ENCODE assay signal across 15 cellular contexts in genomic region chr2:64697286-64698023, GRCh38. TPM values are rescaled to one million over a fixed set of nuclear protein-coding genes. Genes with fewer than 3 reads are reported as not detected.
DNase-seq lines count a peak whose midpoint lies in the region; ATAC-seq and TF ChIP-seq lines count a peak whose summit lies in the region.
"Had no signal": no experiment of that assay in that cellular context is flagged by ENCODE, and none has a peak within 500 bp of the region (broad histone marks: within the 10 kb centered on the region; RNA-seq: fewer than 3 reads in every experiment).

No MANE protein-coding gene starts in this region.

- H3K36me3 Mint-ChIP-seq in stimulated activated naive CD8-positive, alpha-beta T cell treated with anti-CD3 and anti-CD28 coated beads, Interleukin-15, Interleukin-2, amounts not matched to agents 100 ng/mL and 50 ng/mL, for 24 hours (ENCODE audit: low read depth): peaks cover 4% of the 10 kb centered on the region

- H3K9me3 ChIP-seq in SJCRH30 (replicated peaks) (no peaks in the 10 kb centered on the region), fibroblast of lung (ENCODE audit: control insufficient read depth, insufficient read depth, low read depth, low read length) (no peaks in the 10 kb centered on the region), left ventricle myocardium inferior (replicated peaks) (no peaks in the 10 kb centered on the region), ovary (no peaks in the 10 kb centered on the region)
- H3K9me3 ChIP-seq: upper lobe of right lung had no signal

- no peak for TF ChIP-seq EP300 in ovary (IDR thresholded peaks at IDR 0.05)

- TF ChIP-seq POLR2A in ovary (IDR thresholded peaks at IDR 0.05): no peak

- no peak for DNase-seq in stimulated activated naive CD8-positive, alpha-beta T cell treated with anti-CD3 and anti-CD28 coated beads, Interleukin-15, Interleukin-2, amounts not matched to agents 100 U/mL and 50 U/mL, for 24 hours
- DNase-seq in SJCRH30: no peak
- DNase-seq in fibroblast of lung (ENCODE audit: low read depth in 2 of 2): peak; percentile 23 to 78
- DNase-seq in foreskin fibroblast: no peak
- no peak for DNase-seq in islet precursor cell
- DNase-seq in left ventricle myocardium inferior: no peak
- no peak for DNase-seq in ovary
- DNase-seq: activated CD4-positive, alpha-beta T cell treated with anti-CD3 and anti-CD28 coated beads, Interleukin-2, amount 50 U/mL, for 1 hour; DMS53; effector memory CD8-positive, alpha-beta T cell; stimulated activated CD4-positive, alpha-beta T cell treated with anti-CD3 and anti-CD28 coated beads, Interleukin-2, amount 100 ng/mL, for 24 hours; T-helper 9 cell; upper lobe of right lung had no signal

- H3K27ac ChIP-seq in SJCRH30: peak overlapping the region; percentile 44; the same call in 1 of the 2 replicates
- no peak overlapping the region for H3K27ac ChIP-seq in fibroblast of lung (ENCODE audit: insufficient read depth, low read length)
- no peak overlapping the region for H3K27ac ChIP-seq in left ventricle myocardium inferior (replicated peaks)
- H3K27ac ChIP-seq in ovary: no peak overlapping the region
- H3K27ac ChIP-seq: cardiac muscle cell, upper lobe of right lung had no signal

- H3K27me3 ChIP-seq in SJCRH30 (no peaks in the 10 kb centered on the region), fibroblast of lung (ENCODE audit: control insufficient read depth, insufficient read depth, low read length) (no peaks in the 10 kb centered on the region), left ventricle myocardium inferior (ENCODE audit: low read depth) (no peaks in the 10 kb centered on the region), ovary (no peaks in the 10 kb centered on the region)
- H3K27me3 ChIP-seq: cardiac muscle cell, upper lobe of right lung had no signal

- no peak overlapping the region for H3K4me3 ChIP-seq in SJCRH30
- H3K4me3 ChIP-seq in fibroblast of lung (replicated peaks in 1 of 4; ENCODE audit: control extremely low read depth in 1 of 4, insufficient read depth in 1 of 4, low read depth in 3 of 4, low read length in 4 of 4): no peak overlapping the region
- no peak overlapping the region for H3K4me3 ChIP-seq in foreskin fibroblast (ENCODE audit: low read depth in 1 of 2, low read length in 2 of 2)
- no peak overlapping the region for H3K4me3 ChIP-seq in left ventricle myocardium inferior
- no peak overlapping the region for H3K4me3 ChIP-seq in ovary
- H3K4me3 ChIP-seq: cardiac muscle cell, upper lobe of right lung had no signal

- peaks cover 9% of the 10 kb centered on the region for H3K9me3 Mint-ChIP-seq in stimulated activated naive CD8-positive, alpha-beta T cell treated with anti-CD3 and anti-CD28 coated beads, Interleukin-15, Interleukin-2, amounts not matched to agents 100 ng/mL and 50 ng/mL, for 24 hours
- H3K9me3 Mint-ChIP-seq: effector memory CD8-positive, alpha-beta T cell had no signal

- no peaks in the 10 kb centered on the region for H4K20me1 ChIP-seq in fibroblast of lung (ENCODE audit: control insufficient read depth, extremely low read depth, insufficient read depth, low read length)

- TF ChIP-seq CTCF in fibroblast of lung (conservative IDR thresholded peaks at IDR 0.05 in 1 of 2, IDR thresholded peaks at IDR 0.05 in 1 of 2; ENCODE audit: low read depth in 1 of 2, low read length in 2 of 2) (no peak), foreskin fibroblast (IDR thresholded peaks at IDR 0.05; ENCODE audit: low read depth, low read length) (no peak), left ventricle myocardium inferior (IDR thresholded peaks at IDR 0.05; ENCODE audit: borderline replicate concordance) (no peak), ovary (IDR thresholded peaks at IDR 0.05) (no peak)

- no peak overlapping the region for H2AFZ ChIP-seq in fibroblast of lung (ENCODE audit: low read length)

- ATAC-seq in stimulated activated naive CD8-positive, alpha-beta T cell treated with anti-CD3 and anti-CD28 coated beads, Interleukin-15, Interleukin-2, amounts not matched to agents 100 U/mL and 50 U/mL, for 24 hours: no peak
- ATAC-seq: effector memory CD8-positive, alpha-beta T cell; upper lobe of right lung had no signal

- H3K4me1 Mint-ChIP-seq in stimulated activated naive CD8-positive, alpha-beta T cell treated with anti-CD3 and anti-CD28 coated beads, Interleukin-15, Interleukin-2, amounts not matched to agents 100 ng/mL and 50 ng/mL, for 24 hours (ENCODE audit: low read depth): peaks cover 58% of the 10 kb centered on the region

- H3K27ac Mint-ChIP-seq in stimulated activated naive CD8-positive, alpha-beta T cell treated with anti-CD3 and anti-CD28 coated beads, Interleukin-15, Interleukin-2, amounts not matched to agents 100 ng/mL and 50 ng/mL, for 24 hours: peak overlapping the region; percentile 97
- H3K27ac Mint-ChIP-seq: effector memory CD8-positive, alpha-beta T cell had no signal

- no peaks in the 10 kb centered on the region for H3K27me3 Mint-ChIP-seq in stimulated activated naive CD8-positive, alpha-beta T cell treated with anti-CD3 and anti-CD28 coated beads, Interleukin-15, Interleukin-2, amounts not matched to agents 100 ng/mL and 50 ng/mL, for 24 hours
- H3K27me3 Mint-ChIP-seq: effector memory CD8-positive, alpha-beta T cell had no signal

- intact Hi-C loops in left ventricle myocardium inferior (cut with micrococcal nuclease) (no loop called here), ovary (cut with DNase I) (no loop called here)

- no peak overlapping the region for H3K4me3 Mint-ChIP-seq in stimulated activated naive CD8-positive, alpha-beta T cell treated with anti-CD3 and anti-CD28 coated beads, Interleukin-15, Interleukin-2, amounts not matched to agents 100 ng/mL and 50 ng/mL, for 24 hours
- H3K4me3 Mint-ChIP-seq: effector memory CD8-positive, alpha-beta T cell had no signal

- H3K9ac ChIP-seq in fibroblast of lung (ENCODE audit: insufficient read depth, low read length): no peak overlapping the region

- no peak overlapping the region for H3K4me2 ChIP-seq in fibroblast of lung (ENCODE audit: extremely low read depth, insufficient read depth, low read length)

- H3K79me2 ChIP-seq in fibroblast of lung (ENCODE audit: control insufficient read depth, insufficient read depth, low read length): no peaks in the 10 kb centered on the region

- peaks cover 32% of the 10 kb centered on the region for H3K4me1 ChIP-seq in SJCRH30
- peaks cover 2% of the 10 kb centered on the region for H3K4me1 ChIP-seq in fibroblast of lung (ENCODE audit: control insufficient read depth, extremely low read depth, insufficient read depth, low read length)
- H3K4me1 ChIP-seq in left ventricle myocardium inferior: peaks cover 5% of the 10 kb centered on the region
- H3K4me1 ChIP-seq in ovary (ENCODE audit: insufficient read depth): no peaks in the 10 kb centered on the region

- WGBS in ovary, 3 donors: 87 to 90% (median 90%) methylated on average over 6 of the region's 6 CpGs

- H3K36me3 ChIP-seq in SJCRH30 (no peaks in the 10 kb centered on the region), fibroblast of lung (ENCODE audit: control insufficient read depth, insufficient read depth, low read length) (no peaks in the 10 kb centered on the region), left ventricle myocardium inferior (no peaks in the 10 kb centered on the region), ovary (no peaks in the 10 kb centered on the region)
- H3K36me3 ChIP-seq: cardiac muscle cell, upper lobe of right lung had no signal

RNA-seq across cellular contexts. Expression of gene SERTAD2, which starts 43.7 kb away (rescaled TPM):
- total RNA-seq in SJCRH30 (2014; rRNA removed; shearing (Covaris generic)): 30.9 and 34.7 TPM in 2 replicates
- total RNA-seq in fibroblast of lung (8.0 and 15.2 TPM in 2 replicates), left ventricle myocardium inferior (14.5 TPM), ovary (10 to 100 TPM; 11.0 to 26.8 (median 21.8) TPM)
- polyA plus RNA-seq in fibroblast of lung (16.5 and 20.7 TPM in 2 replicates), ovary (10 to 100 TPM in 1 of 2 donors, 1 to 10 TPM in 1; 9.9 to 20.8 TPM)
- polyA plus RNA-seq in fibroblast of lung (2012): 17.3 and 17.4 TPM in 2 replicates
- polyA minus RNA-seq in fibroblast of lung (ENCODE audit: low replicate concordance): 12.3 and 14.1 TPM in 2 replicates

Comparison
In these comparisons a context has a peak if more than half of its experiments do, and no peak if none do; other contexts are left out.
1. DNase-seq: peak in fibroblast of lung (2 of 2); none in stimulated activated naive CD8-positive, alpha-beta T cell treated with anti-CD3 and anti-CD28 coated beads, Interleukin-15, Interleukin-2, amounts not matched to agents 100 U/mL and 50 U/mL, for 24 hours (single experiment), SJCRH30 (0 of 2), foreskin fibroblast (0 of 2), islet precursor cell (single experiment), left ventricle myocardium inferior (single experiment) and ovary (0 of 5).